17 cellular contexts compared by ENCODE assay signal in genomic region chr4:12293906-12294525, GRCh38.
DNase-seq lines count a peak whose midpoint lies in the region; ATAC-seq and TF ChIP-seq lines count a peak whose summit lies in the region.
"Had no signal": no experiment of that assay in that cellular context is flagged by ENCODE, and none has a peak within 500 bp of the region (broad histone marks: within the 10 kb centered on the region; RNA-seq: fewer than 3 reads in every experiment).

No MANE protein-coding gene starts in this region.

- H3K4me1 ChIP-seq in right atrium auricular region = no peaks in the 10 kb centered on the region
- H3K4me1 ChIP-seq in osteoblast (ENCODE audit: insufficient read depth, low read length) = no peaks in the 10 kb centered on the region
- H3K4me1 ChIP-seq: A549, Caco-2, HAP-1 had no signal

- H3K36me3 ChIP-seq in right atrium auricular region (no peaks in the 10 kb centered on the region), osteoblast (ENCODE audit: insufficient read depth, low read length) (no peaks in the 10 kb centered on the region)
- H3K36me3 ChIP-seq: HAP-1 had no signal

- H3K27me3 ChIP-seq in right atrium auricular region = no peaks in the 10 kb centered on the region
- no peaks in the 10 kb centered on the region for H3K27me3 ChIP-seq in osteoblast (ENCODE audit: insufficient read depth, low read length)

- H3K27ac ChIP-seq in right atrium auricular region = no peak overlapping the region
- no peak overlapping the region for H3K27ac ChIP-seq in osteoblast (ENCODE audit: low read depth, low read length)
- H3K27ac ChIP-seq: 22Rv1, A549, C4-2B had no signal

- intact Hi-C loops in Right ventricle myocardium inferior (cut with DNase I) = no loop called here

- no peaks in the 10 kb centered on the region for H3K79me2 ChIP-seq in osteoblast (ENCODE audit: insufficient read depth, low read length)

- no peak overlapping the region for H3K4me2 ChIP-seq in osteoblast (ENCODE audit: insufficient read depth, low read length)
- H3K4me2 ChIP-seq: A549 had no signal

- DNase-seq in DMS53 (lab: John Stamatoyannopoulos, UW) (peak; percentile 15), DMS53 treated with DMSO at 0.1 percent for 48 hours (lab: John Stamatoyannopoulos, UW; ENCODE audit: unreplicated experiment) (no peak), Right ventricle myocardium inferior (ENCODE audit: missing footprints) (no peak), right atrium auricular region (ENCODE audit: low spot score) (no peak), GM13976 (ENCODE audit: low spot score) (peak; percentile 4), osteoblast (ENCODE audit: insufficient read length, low spot score, missing footprints) (peak; percentile 22), HuH-7 (ENCODE audit: low spot score) (no peak)
- DNase-seq: AML-193; Caco-2; CD4-positive, alpha-beta T cell; DMS79 treated with DMSO at 0.1 percent for 48 hours; GF-D8 had no signal

- no peak overlapping the region for H3K4me3 ChIP-seq in right atrium auricular region
- no peak overlapping the region for H3K4me3 ChIP-seq in osteoblast (ENCODE audit: insufficient read depth, low read length)
- H3K4me3 ChIP-seq: A549, HAP-1 had no signal

- no peaks in the 10 kb centered on the region for H3K9me3 ChIP-seq in right atrium auricular region
- H3K9me3 ChIP-seq in osteoblast (ENCODE audit: low read depth, low read length) = no peaks in the 10 kb centered on the region
- H3K9me3 ChIP-seq: A549, Caco-2, HAP-1 had no signal

- TF ChIP-seq CTCF in right atrium auricular region (IDR thresholded peaks at IDR 0.05) = no peak
- no peak for TF ChIP-seq CTCF in GM13976 (IDR thresholded peaks at IDR 0.05; ENCODE audit: borderline replicate concordance, control extremely low read depth, extremely low read depth, insufficient read depth, missing control alignments)
- no peak for TF ChIP-seq CTCF in osteoblast (IDR thresholded peaks at IDR 0.05; ENCODE audit: extremely low read depth, low read depth, low read length)

- in situ Hi-C loops in GM13976 (cut with MboI; ENCODE audit: low sequenced_read_pairs, unreplicated experiment) = no loop called here

- peak; percentile 44 for ATAC-seq in Right ventricle myocardium inferior
- ATAC-seq: A549, HepG2 had no signal

- H4K20me1 ChIP-seq in osteoblast (ENCODE audit: insufficient read depth, low read length) = no peaks in the 10 kb centered on the region

- no peak overlapping the region for H2AFZ ChIP-seq in osteoblast (ENCODE audit: low read length)

Comparison
In these comparisons a context has a peak if more than half of its experiments do, and no peak if none do; other contexts are left out.
1. DNase-seq: peak in DMS53 (single experiment), GM13976 (single experiment) and osteoblast (single experiment); none in DMS53 treated with DMSO at 0.1 percent for 48 hours (single experiment), Right ventricle myocardium inferior (single experiment), right atrium auricular region (single experiment) and HuH-7 (single experiment).